In genomic region chr7:128032605-128033235, GRCh38 we compare ENCODE assay signal across 8 cellular contexts. TPM values are rescaled to one million over a fixed set of nuclear protein-coding genes. Genes with fewer than 3 reads are reported as not detected.
DNase-seq lines count a peak whose midpoint lies in the region; ATAC-seq, FAIRE-seq and TF ChIP-seq lines count a peak whose summit lies in the region.

No MANE protein-coding gene starts in this region.

- H3K79me2 ChIP-seq in endothelial cell of umbilical vein (ENCODE audit: control insufficient read depth, insufficient read depth, low read length): no peaks in the 10 kb centered on the region

- intact Hi-C loops in endothelial cell of umbilical vein (cut with micrococcal nuclease): loop anchor here (1.0 to 10.0 kb wide), 3 partner anchors 100 to 448 kb away; partner anchors contain the start of genes ARF5 and GCC1

- no peak overlapping the region for H2AFZ ChIP-seq in endothelial cell of umbilical vein (ENCODE audit: low read depth, low read length)

- ATAC-seq in HG03460 (IDR thresholded peaks at IDR 0.05; ENCODE audit: unreplicated experiment): no peak

- peak overlapping the region; percentile 96 to 100 (median 98) for H3K4me2 ChIP-seq in BLaER1 treated with 17β-estradiol and CSF1 and Interleukin-3, amounts not matched to agents 10 nM and 100 nM
- peak overlapping the region; percentile 40 for H3K4me2 ChIP-seq in endothelial cell of umbilical vein (ENCODE audit: insufficient read depth, low read length)

- peaks cover 0 to 13% (median 8%) of the 10 kb centered on the region in 11 experiments; a peak in 9 of 22 replicates for H3K27me3 ChIP-seq in BLaER1 treated with 17β-estradiol and CSF1 and Interleukin-3, amounts not matched to agents 10 nM and 100 nM
- no peaks in the 10 kb centered on the region for H3K27me3 ChIP-seq in endothelial cell of umbilical vein (ENCODE audit: control insufficient read depth in 2 of 2, insufficient read depth in 2 of 2, low read length in 2 of 2)

- POLR2A ChIA-PET in endothelial cell of umbilical vein (lab: Charles Lee): no interaction called here

- no peak for FAIRE-seq in endothelial cell of umbilical vein (lab: Jason Lieb, UNC)

- H3K9ac ChIP-seq in BLaER1 treated with 17β-estradiol and CSF1 and Interleukin-3, amounts not matched to agents 10 nM and 100 nM: peak overlapping the region; percentile 82 to 96 (median 94)
- peak overlapping the region; percentile 15 for H3K9ac ChIP-seq in endothelial cell of umbilical vein (replicated peaks; ENCODE audit: extremely low read depth, insufficient read depth, low read length)

- H3K9me1 ChIP-seq in endothelial cell of umbilical vein (replicated peaks; ENCODE audit: control insufficient read depth, extremely low read depth, insufficient read depth, low read length): no peaks in the 10 kb centered on the region

- H3K9me3 ChIP-seq in BLaER1 treated with 17β-estradiol and CSF1 and Interleukin-3, amounts not matched to agents 10 nM and 100 nM (replicated peaks in 1 of 11): peaks cover 0 to 7% (median 0%) of the 10 kb centered on the region in 11 experiments; a peak in 3 of 22 replicates
- no peaks in the 10 kb centered on the region for H3K9me3 ChIP-seq in endothelial cell of umbilical vein (replicated peaks; ENCODE audit: control insufficient read depth, insufficient read depth, low read length)

- no TSS peak for BruUV-seq in endothelial cell of umbilical vein (replicated peaks; lab: Mats Ljungman, UMichigan)

- TF ChIP-seq CTCF in endothelial cell of umbilical vein (IDR thresholded peaks at IDR 0.05; ENCODE audit: extremely low read depth in 1 of 2, insufficient read depth in 1 of 2, low read depth in 1 of 2, low read length in 2 of 2) (no peak), nephron (IDR thresholded peaks at IDR 0.05; ENCODE audit: unreplicated experiment in 3 of 3) (no peak)

- dilution Hi-C loops in endothelial cell of umbilical vein (cut with MboI; ENCODE audit: extremely low pct_ligation_motif_present, low sequenced_read_pairs): no loop called here

- H3K27ac Mint-ChIP-seq in IgD-negative memory B cell (no peak overlapping the region), nephron (no peak overlapping the region)

- no peaks in the 10 kb centered on the region for H3K27me3 Mint-ChIP-seq in IgD-negative memory B cell
- peaks cover 36% of the 10 kb centered on the region for H3K27me3 Mint-ChIP-seq in nephron (ENCODE audit: low read depth)

- peaks cover 53 to 73% (median 60%) of the 10 kb centered on the region in 10 experiments for H3K4me1 ChIP-seq in BLaER1 treated with 17β-estradiol and CSF1 and Interleukin-3, amounts not matched to agents 10 nM and 100 nM
- H3K4me1 ChIP-seq in endothelial cell of umbilical vein (ENCODE audit: control insufficient read depth, extremely low read depth, insufficient read depth, low read length): peaks cover 6% of the 10 kb centered on the region

- DNase-seq in endothelial cell of umbilical vein (ENCODE audit: low read depth, low spot score) (no peak), H4 (ENCODE audit: low spot score) (no peak), DMS114 treated with DMSO at 0.1 percent for 48 hours (lab: John Stamatoyannopoulos, UW; ENCODE audit: unreplicated experiment) (no peak), pons (ENCODE audit: low spot score) (no peak)

- TF ChIP-seq POLR2A in endothelial cell of umbilical vein (IDR thresholded peaks at IDR 0.05; ENCODE audit: low read depth, low read length): no peak

- peaks cover 0 to 30% (median 29%) of the 10 kb centered on the region in 11 experiments; a peak in 20 of 22 replicates for H3K36me3 ChIP-seq in BLaER1 treated with 17β-estradiol and CSF1 and Interleukin-3, amounts not matched to agents 10 nM and 100 nM
- no peaks in the 10 kb centered on the region for H3K36me3 ChIP-seq in endothelial cell of umbilical vein (ENCODE audit: control insufficient read depth in 2 of 2, extremely low read depth in 1 of 2, insufficient read depth in 2 of 2, low read length in 2 of 2)

- CTCF ChIA-PET in endothelial cell of umbilical vein (lab: Charles Lee): interaction anchor here (0.6 to 1.6 kb wide), 2 partner anchors 103 to 1269 kb away, joined by 4 read pairs; no protein-coding TSS in a partner anchor

- H3K4me1 Mint-ChIP-seq in IgD-negative memory B cell (peaks cover 20 to 34% (median 32%) of the 10 kb centered on the region in 3 donors), nephron (peaks cover 25% of the 10 kb centered on the region)

- H4K20me1 ChIP-seq in BLaER1 treated with 17β-estradiol and CSF1 and Interleukin-3, amounts not matched to agents 10 nM and 100 nM: peaks cover 26 to 77% (median 48%) of the 10 kb centered on the region in 11 experiments; a peak in 21 of 22 replicates
- H4K20me1 ChIP-seq in endothelial cell of umbilical vein (replicated peaks; ENCODE audit: control insufficient read depth, extremely low read depth, insufficient read depth, low read length): peaks cover 4% of the 10 kb centered on the region

- H3K36me3 Mint-ChIP-seq in IgD-negative memory B cell (peaks cover 7% of the 10 kb centered on the region), nephron (ENCODE audit: low read depth) (peaks cover 11% of the 10 kb centered on the region)

- H3K4me3 Mint-ChIP-seq in IgD-negative memory B cell (peak overlapping the region; percentile 22 to 84 (median 54)), nephron (peak overlapping the region; percentile 81 to 88 (median 86))

- no peaks in the 10 kb centered on the region for H3K9me3 Mint-ChIP-seq in IgD-negative memory B cell
- no peaks in the 10 kb centered on the region for H3K9me3 Mint-ChIP-seq in nephron

- peak overlapping the region; percentile 76 to 95 (median 90) for H3K4me3 ChIP-seq in BLaER1 treated with 17β-estradiol and CSF1 and Interleukin-3, amounts not matched to agents 10 nM and 100 nM
- peak overlapping the region in 2 of 3 experiments; percentile 8 to 45 for H3K4me3 ChIP-seq in endothelial cell of umbilical vein (replicated peaks in 1 of 3; ENCODE audit: insufficient read depth in 1 of 3, low read depth in 1 of 3, low read length in 3 of 3)

- H3K27ac ChIP-seq in BLaER1 treated with 17β-estradiol and CSF1 and Interleukin-3, amounts not matched to agents 10 nM and 100 nM: peak overlapping the region; percentile 45 to 95 (median 92); a peak in 21 of 22 replicates
- no peak overlapping the region for H3K27ac ChIP-seq in endothelial cell of umbilical vein (ENCODE audit: insufficient read depth, low read depth, low read length)

TF ChIP-seq in endothelial cell of umbilical vein, 7 proteins besides CTCF, POLR2A, EP300 and RAD21:
- TF ChIP-seq POLR2AphosphoS5 (IDR thresholded peaks at IDR 0.05; ENCODE audit: insufficient read depth, low read depth, low read length): no peak
- TF ChIP-seq FOS (IDR thresholded peaks at IDR 0.05; ENCODE audit: borderline replicate concordance, insufficient read depth, low read length): no peak
- TF ChIP-seq MAX (IDR thresholded peaks at IDR 0.05; ENCODE audit: insufficient read depth, insufficient read length): no peak
- no peak for TF ChIP-seq EZH2 (IDR thresholded peaks at IDR 0.05; ENCODE audit: borderline replicate concordance, low read depth, low read length, severe bottlenecking)
- no peak for TF ChIP-seq MYC (IDR thresholded peaks at IDR 0.05; ENCODE audit: low read depth, low read length)
- no peak for TF ChIP-seq JUN (IDR thresholded peaks at IDR 0.05; ENCODE audit: borderline replicate concordance, insufficient read depth, insufficient read length, low read depth)
- no peak for TF ChIP-seq GATA2 (IDR thresholded peaks at IDR 0.05; ENCODE audit: insufficient read depth, insufficient read length, low read depth, low read length)

RNA-seq across cellular contexts. Expression of gene LRRC4, which starts 1.5 kb away (rescaled TPM):
- polyA plus RNA-seq in IgD-negative memory B cell: not detected
- total RNA-seq in endothelial cell of umbilical vein: 3.8 and 7.1 TPM in 2 replicates
- 4.2 and 5.1 TPM in 2 replicates for polyA plus RNA-seq in endothelial cell of umbilical vein
- 2.9 and 3.0 TPM in 2 replicates for polyA plus RNA-seq in endothelial cell of umbilical vein (2011; cell fraction: cytosol; rRNA removed)
- 1.9 and 2.6 TPM in 2 replicates for polyA plus RNA-seq in endothelial cell of umbilical vein (2011; cell fraction: nucleus; rRNA removed)
- 0.50 and 0.70 TPM in 2 replicates for polyA plus RNA-seq in endothelial cell of umbilical vein (2012)
- polyA minus RNA-seq in endothelial cell of umbilical vein: 5.0 and 5.1 TPM in 2 replicates
- polyA minus RNA-seq in endothelial cell of umbilical vein (2011; cell fraction: cytosol; rRNA and poly(A)+ RNA removed): not detected
- 2.7 and 4.1 TPM in 2 replicates for polyA minus RNA-seq in endothelial cell of umbilical vein (2011; cell fraction: nucleus; rRNA and poly(A)+ RNA removed)
- total RNA-seq in H4 (2014; rRNA removed; shearing (Covaris generic)): not detected in 2 replicates
